18 cellular contexts compared by ENCODE assay signal in genomic region chr3:71139501-71139900, GRCh38.
"Had no signal": no experiment of that assay in that cellular context is flagged by ENCODE, and none has a peak within 500 bp of the region (broad histone marks: within the 10 kb centered on the region; RNA-seq: fewer than 3 reads in every experiment).

No MANE protein-coding gene starts in this region.

- H3K27ac Mint-ChIP-seq: activated naive CD4-positive, alpha-beta T cell treated with anti-CD3 and anti-CD28 coated beads, Interleukin-2, amount 10 ng/mL, durations not matched to agents 7 days and 5 days; activated T-helper 17 cell treated with anti-CD3 and anti-CD28 coated beads, Interleukin-2, amount 50 U/mL, for 72 hours; effector memory CD8-positive, alpha-beta T cell had no signal

- H3K27ac ChIP-seq: lower lobe of right lung, prostate gland, right atrium auricular region, SJSA1, thoracic aorta, VCaP had no signal

- H3K36me3 ChIP-seq: lower lobe of right lung, prostate gland, right atrium auricular region, SJSA1, thoracic aorta had no signal

- H3K27me3 ChIP-seq: right atrium auricular region, SJSA1 had no signal

- H3K36me3 Mint-ChIP-seq: activated naive CD4-positive, alpha-beta T cell treated with anti-CD3 and anti-CD28 coated beads, Interleukin-2, amount 10 ng/mL, durations not matched to agents 7 days and 5 days had no signal

- H3K9me3 Mint-ChIP-seq: activated naive CD4-positive, alpha-beta T cell treated with anti-CD3 and anti-CD28 coated beads, Interleukin-2, amount 10 ng/mL, durations not matched to agents 7 days and 5 days; effector memory CD8-positive, alpha-beta T cell had no signal

- DNase-seq: activated CD4-positive, alpha-beta T cell treated with anti-CD3 and anti-CD28 coated beads for 1 hour; activated naive CD4-positive, alpha-beta T cell treated with anti-CD3 and anti-CD28 coated beads, Interleukin-2, amount 10 ng/mL, durations not matched to agents 7 days and 5 days; activated T-cell treated with anti-CD3 and anti-CD28 coated beads for 4 hours; amniotic stem cell; caudate nucleus; effector memory CD8-positive, alpha-beta T cell; glutamatergic neuron; hippocampal formation; left cardiac atrium; lower lobe of right lung; stimulated activated CD4-positive, alpha-beta T cell treated with anti-CD3 and anti-CD28 coated beads, Interleukin-2, amount 100 ng/mL, for 24 hours; T-helper 2 cell had no signal

- H3K9me3 ChIP-seq: lower lobe of right lung, prostate gland, right atrium auricular region, SJSA1, thoracic aorta had no signal

- H3K4me3 ChIP-seq: lower lobe of right lung, prostate gland, right atrium auricular region, SJSA1, thoracic aorta had no signal

- H3K27me3 Mint-ChIP-seq: activated naive CD4-positive, alpha-beta T cell treated with anti-CD3 and anti-CD28 coated beads, Interleukin-2, amount 10 ng/mL, durations not matched to agents 7 days and 5 days; activated T-helper 17 cell treated with anti-CD3 and anti-CD28 coated beads, Interleukin-2, amount 50 U/mL, for 72 hours; effector memory CD8-positive, alpha-beta T cell had no signal

- ATAC-seq: activated T-helper 17 cell treated with anti-CD3 and anti-CD28 coated beads, Interleukin-2, amount 50 U/mL, for 72 hours; effector memory CD8-positive, alpha-beta T cell; left cardiac atrium; lower lobe of right lung had no signal

- H3K4me3 Mint-ChIP-seq: activated naive CD4-positive, alpha-beta T cell treated with anti-CD3 and anti-CD28 coated beads, Interleukin-2, amount 10 ng/mL, durations not matched to agents 7 days and 5 days; activated T-helper 17 cell treated with anti-CD3 and anti-CD28 coated beads, Interleukin-2, amount 50 U/mL, for 72 hours; effector memory CD8-positive, alpha-beta T cell had no signal
